ENCODE assay signal across 15 cellular contexts in genomic region chr14:71583705-71584104, GRCh38.
"Had no signal": no experiment of that assay in that cellular context is flagged by ENCODE, and none has a peak within 500 bp of the region (broad histone marks: within the 10 kb centered on the region; RNA-seq: fewer than 3 reads in every experiment).

No MANE protein-coding gene starts in this region.

- H3K27ac ChIP-seq: ascending aorta, esophagus muscularis mucosa, right lobe of liver had no signal

- H3K27me3 ChIP-seq: ascending aorta, esophagus muscularis mucosa, left lung, right lobe of liver had no signal

- H3K4me3 Mint-ChIP-seq: activated naive CD8-positive, alpha-beta T cell treated with anti-CD3 and anti-CD28 coated beads, Interleukin-2, amount 50 U/mL, for 24 hours; natural killer cell treated with Interleukin-12 subunit alpha and Interleukin-12 subunit beta and Interleukin-15 and Interleukin-18, amount 100 ng/mL, for 72 hours; stimulated activated effector memory CD8-positive, alpha-beta T cell treated with anti-CD3 and anti-CD28 coated beads, Interleukin-12 subunit alpha, Interleukin-12 subunit beta, amount 100 ng/mL, for 72 hours had no signal

- H3K9me3 Mint-ChIP-seq: activated naive CD8-positive, alpha-beta T cell treated with anti-CD3 and anti-CD28 coated beads, Interleukin-2, amount 50 U/mL, for 24 hours; natural killer cell treated with Interleukin-12 subunit alpha and Interleukin-12 subunit beta and Interleukin-15 and Interleukin-18, amount 100 ng/mL, for 72 hours; stimulated activated effector memory CD8-positive, alpha-beta T cell treated with anti-CD3 and anti-CD28 coated beads, Interleukin-12 subunit alpha, Interleukin-12 subunit beta, amount 100 ng/mL, for 72 hours had no signal

- H3K36me3 ChIP-seq: ascending aorta, esophagus muscularis mucosa, left lung, right lobe of liver had no signal

- DNase-seq: activated CD4-positive, alpha-beta T cell treated with anti-CD3 and anti-CD28 coated beads for 1 hour; activated CD4-positive, alpha-beta T cell treated with anti-CD3 and anti-CD28 coated beads, Interleukin-2, amount 50 U/mL, for 4 hours; activated naive CD4-positive, alpha-beta T cell; activated naive CD8-positive, alpha-beta T cell treated with anti-CD3 and anti-CD28 coated beads, Interleukin-2, amount 50 U/mL, for 24 hours; activated T-cell treated with anti-CD3 and anti-CD28 coated beads for 4 hours; hippocampal formation; kidney; left lung; occipital lobe; right lobe of liver; T-helper 1 cell had no signal

- H3K27me3 Mint-ChIP-seq: activated naive CD8-positive, alpha-beta T cell treated with anti-CD3 and anti-CD28 coated beads, Interleukin-2, amount 50 U/mL, for 24 hours; natural killer cell treated with Interleukin-12 subunit alpha and Interleukin-12 subunit beta and Interleukin-15 and Interleukin-18, amount 100 ng/mL, for 72 hours had no signal

- ATAC-seq: activated naive CD8-positive, alpha-beta T cell treated with anti-CD3 and anti-CD28 coated beads, Interleukin-2, amount 50 U/mL, for 24 hours; left lung; natural killer cell treated with Interleukin-12 subunit alpha and Interleukin-12 subunit beta and Interleukin-15 and Interleukin-18, amount 100 ng/mL, for 72 hours; stimulated activated effector memory CD8-positive, alpha-beta T cell treated with anti-CD3 and anti-CD28 coated beads, Interleukin-12 subunit alpha, Interleukin-12 subunit beta, amount 100 ng/mL, for 72 hours had no signal

- H3K36me3 Mint-ChIP-seq: natural killer cell treated with Interleukin-12 subunit alpha and Interleukin-12 subunit beta and Interleukin-15 and Interleukin-18, amount 100 ng/mL, for 72 hours had no signal

- H3K27ac Mint-ChIP-seq: activated naive CD8-positive, alpha-beta T cell treated with anti-CD3 and anti-CD28 coated beads, Interleukin-2, amount 50 U/mL, for 24 hours; stimulated activated effector memory CD8-positive, alpha-beta T cell treated with anti-CD3 and anti-CD28 coated beads, Interleukin-12 subunit alpha, Interleukin-12 subunit beta, amount 100 ng/mL, for 72 hours had no signal

- H3K9me3 ChIP-seq: ascending aorta, esophagus muscularis mucosa, left lung, right lobe of liver had no signal

- H3K4me3 ChIP-seq: ascending aorta, esophagus muscularis mucosa, left lung, right lobe of liver had no signal
